2 cellular contexts compared by ENCODE assay signal in the genomic region with DNA sequence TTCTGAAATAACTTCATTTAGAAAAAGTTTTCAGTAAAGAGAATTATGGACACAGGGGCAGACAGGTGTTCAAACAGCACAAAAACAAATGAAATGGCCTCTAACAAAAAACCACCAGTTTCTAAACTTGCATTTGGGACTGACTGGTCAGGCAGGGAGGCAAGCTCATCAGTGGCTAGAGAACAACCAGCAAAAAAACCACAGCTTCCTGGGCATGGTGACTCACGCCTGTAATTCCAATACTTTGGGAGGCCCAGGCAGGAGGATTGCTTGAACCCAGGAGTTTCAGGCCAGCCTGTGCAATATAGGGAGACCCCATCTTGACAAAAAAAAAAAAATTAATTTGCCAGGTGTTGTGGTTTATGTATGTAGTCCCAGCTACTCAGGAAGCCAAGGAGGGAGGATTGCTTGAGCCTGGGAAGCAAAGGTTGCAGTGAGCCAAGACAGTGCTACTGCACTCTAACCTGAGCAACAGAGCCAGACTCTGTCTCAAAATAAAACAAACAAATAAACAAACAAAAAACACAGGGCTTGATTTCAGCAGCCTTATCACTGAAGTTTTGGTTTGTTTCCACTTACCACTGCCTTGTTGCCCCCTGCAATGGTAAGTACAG.
TF ChIP-seq lines count a peak whose summit lies in the region.

No MANE protein-coding gene starts in this region.

TF ChIP-seq in HCT116, 20 proteins besides CTCF, POLR2A, EP300 and RAD21 (continued from another document):
- TF ChIP-seq, protein P1, sequence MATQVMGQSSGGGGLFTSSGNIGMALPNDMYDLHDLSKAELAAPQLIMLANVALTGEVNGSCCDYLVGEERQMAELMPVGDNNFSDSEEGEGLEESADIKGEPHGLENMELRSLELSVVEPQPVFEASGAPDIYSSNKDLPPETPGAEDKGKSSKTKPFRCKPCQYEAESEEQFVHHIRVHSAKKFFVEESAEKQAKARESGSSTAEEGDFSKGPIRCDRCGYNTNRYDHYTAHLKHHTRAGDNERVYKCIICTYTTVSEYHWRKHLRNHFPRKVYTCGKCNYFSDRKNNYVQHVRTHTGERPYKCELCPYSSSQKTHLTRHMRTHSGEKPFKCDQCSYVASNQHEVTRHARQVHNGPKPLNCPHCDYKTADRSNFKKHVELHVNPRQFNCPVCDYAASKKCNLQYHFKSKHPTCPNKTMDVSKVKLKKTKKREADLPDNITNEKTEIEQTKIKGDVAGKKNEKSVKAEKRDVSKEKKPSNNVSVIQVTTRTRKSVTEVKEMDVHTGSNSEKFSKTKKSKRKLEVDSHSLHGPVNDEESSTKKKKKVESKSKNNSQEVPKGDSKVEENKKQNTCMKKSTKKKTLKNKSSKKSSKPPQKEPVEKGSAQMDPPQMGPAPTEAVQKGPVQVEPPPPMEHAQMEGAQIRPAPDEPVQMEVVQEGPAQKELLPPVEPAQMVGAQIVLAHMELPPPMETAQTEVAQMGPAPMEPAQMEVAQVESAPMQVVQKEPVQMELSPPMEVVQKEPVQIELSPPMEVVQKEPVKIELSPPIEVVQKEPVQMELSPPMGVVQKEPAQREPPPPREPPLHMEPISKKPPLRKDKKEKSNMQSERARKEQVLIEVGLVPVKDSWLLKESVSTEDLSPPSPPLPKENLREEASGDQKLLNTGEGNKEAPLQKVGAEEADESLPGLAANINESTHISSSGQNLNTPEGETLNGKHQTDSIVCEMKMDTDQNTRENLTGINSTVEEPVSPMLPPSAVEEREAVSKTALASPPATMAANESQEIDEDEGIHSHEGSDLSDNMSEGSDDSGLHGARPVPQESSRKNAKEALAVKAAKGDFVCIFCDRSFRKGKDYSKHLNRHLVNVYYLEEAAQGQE (IDR thresholded peaks at IDR 0.05; ENCODE audit: low read depth): no peak
- no peak for TF ChIP-seq YY1 (IDR thresholded peaks at IDR 0.05; ENCODE audit: extremely low read depth, insufficient replicate concordance, low read depth, low read length)
- peak; percentile 88 for TF ChIP-seq JUND (IDR thresholded peaks at IDR 0.05)
- no peak for TF ChIP-seq ZBTB33 (IDR thresholded peaks at IDR 0.05; ENCODE audit: extremely low read depth, insufficient replicate concordance, low read length)
- TF ChIP-seq ELF1 (IDR thresholded peaks at IDR 0.05; ENCODE audit: borderline replicate concordance, low read depth): no peak
- TF ChIP-seq EGR1 (IDR thresholded peaks at IDR 0.05; ENCODE audit: low read depth): no peak
- TF ChIP-seq FOSL1 (IDR thresholded peaks at IDR 0.05; ENCODE audit: low read depth): peak; percentile 87
- no peak for TF ChIP-seq TCF7L2 (IDR thresholded peaks at IDR 0.05; ENCODE audit: borderline replicate concordance, extremely low read depth, insufficient read depth, insufficient read length)

TF ChIP-seq in SK-N-SH treated with all-trans-retinoic acid at 6 μM for 48 hours, 23 proteins besides CTCF, POLR2A, EP300 and RAD21 (continued from another document):
- TF ChIP-seq PPARA (CRISPR knock-in tag; IDR thresholded peaks at IDR 0.05; ENCODE audit: borderline replicate concordance) (no peak), ISL1 (CRISPR knock-in tag; IDR thresholded peaks at IDR 0.05) (no peak), RARB (CRISPR knock-in tag; IDR thresholded peaks at IDR 0.05) (no peak), TSHZ2 (CRISPR knock-in tag; IDR thresholded peaks at IDR 0.05) (no peak), ZNF70 (CRISPR knock-in tag; IDR thresholded peaks at IDR 0.05) (no peak), GLIS3 (CRISPR knock-in tag; IDR thresholded peaks at IDR 0.05) (no peak), ZFP3 (CRISPR knock-in tag; IDR thresholded peaks at IDR 0.05) (no peak), CSRNP3 (CRISPR knock-in tag; IDR thresholded peaks at IDR 0.05) (no peak), SNAI2 (CRISPR knock-in tag; IDR thresholded peaks at IDR 0.05) (no peak), ARNTL (CRISPR knock-in tag; IDR thresholded peaks at IDR 0.05; ENCODE audit: borderline replicate concordance, low read depth) (no peak), CREB5 (CRISPR knock-in tag; IDR thresholded peaks at IDR 0.05; ENCODE audit: low read depth) (no peak)
